ENCODE assay signal across 18 cellular contexts in the genomic region with DNA sequence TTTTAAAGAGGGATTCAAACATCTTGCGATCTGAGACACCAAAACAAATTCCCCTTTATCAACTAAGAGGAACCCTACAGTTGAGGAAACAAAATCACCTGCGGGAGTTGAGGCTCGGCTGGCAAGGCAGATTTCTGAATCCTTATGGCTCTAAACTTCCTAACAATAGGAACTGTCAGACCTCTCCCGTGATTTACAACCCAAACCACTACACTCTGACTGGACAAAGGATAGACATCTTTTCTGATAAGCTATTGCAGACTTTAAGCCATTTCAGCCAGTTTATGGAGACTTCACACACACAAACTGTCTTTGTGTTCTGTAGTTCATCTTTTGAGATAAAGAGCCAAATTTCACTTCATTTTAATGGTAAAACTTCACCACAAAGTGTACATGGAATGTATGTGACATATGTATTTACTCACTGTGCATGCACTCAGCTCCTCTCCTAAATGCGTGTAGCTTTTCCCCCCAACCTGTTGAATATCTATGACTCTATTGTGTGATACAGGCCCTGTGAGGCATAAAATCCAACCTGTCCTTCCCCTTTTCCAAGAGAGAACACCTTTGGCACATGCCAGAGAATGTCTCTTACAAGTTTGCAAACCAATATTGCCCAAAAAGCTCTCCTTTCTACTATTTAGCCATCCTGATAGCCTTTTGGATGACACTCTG. TPM values are rescaled to one million over a fixed set of nuclear protein-coding genes. Genes with fewer than 3 reads are reported as not detected.
DNase-seq lines count a peak whose midpoint lies in the region; TF ChIP-seq lines count a peak whose summit lies in the region.
"Had no signal": no experiment of that assay in that cellular context is flagged by ENCODE, and none has a peak within 500 bp of the region (broad histone marks: within the 10 kb centered on the region; RNA-seq: fewer than 3 reads in every experiment).

No MANE protein-coding gene starts in this region.

- H3K9ac ChIP-seq in smooth muscle cell (ENCODE audit: low read depth): no peak overlapping the region

- no TSS peak for BruUV-seq in Caco-2 (replicated peaks; lab: Mats Ljungman, UMichigan)

- H2AFZ ChIP-seq in smooth muscle cell (ENCODE audit: low read depth): no peak overlapping the region

- H3K9me3 Mint-ChIP-seq in Caco-2 (ENCODE audit: unreplicated experiment): no peaks in the 10 kb centered on the region
- H3K9me3 Mint-ChIP-seq: CD4-positive, alpha-beta T cell had no signal

- WGBS in mesodermal cell (ENCODE audit: insufficient coverage in 2 of 2), 2 experiments: 88 to 94% methylated on average over 4 to 5 of the region's 5 CpGs
- WGBS in smooth muscle cell (ENCODE audit: low lambda C conversion rate): 45% methylated on average over 5 of the region's 5 CpGs

- H3K4me1 Mint-ChIP-seq in Caco-2 (ENCODE audit: low read depth, unreplicated experiment): peaks cover 41% of the 10 kb centered on the region

- peaks cover 64% of the 10 kb centered on the region for H3K4me1 ChIP-seq in Caco-2
- H3K4me1 ChIP-seq in mesodermal cell (ENCODE audit: control insufficient read depth, insufficient read depth, low read length, poor library complexity, severe bottlenecking): peaks cover 19% of the 10 kb centered on the region
- H3K4me1 ChIP-seq in smooth muscle cell (ENCODE audit: low read depth): peaks cover 16% of the 10 kb centered on the region
- no peaks in the 10 kb centered on the region for H3K4me1 ChIP-seq in effector memory CD4-positive, alpha-beta T cell (ENCODE audit: control insufficient read depth, insufficient read depth, low read length, poor library complexity, severe bottlenecking)

- no peaks in the 10 kb centered on the region for H3K36me3 ChIP-seq in Caco-2 (ENCODE audit: control insufficient read depth, insufficient read depth, low read length)
- H3K36me3 ChIP-seq in mesodermal cell (ENCODE audit: control insufficient read depth, insufficient read depth, low read length): no peaks in the 10 kb centered on the region
- H3K36me3 ChIP-seq in smooth muscle cell (ENCODE audit: low read depth): no peaks in the 10 kb centered on the region
- H3K36me3 ChIP-seq in effector memory CD4-positive, alpha-beta T cell (ENCODE audit: control insufficient read depth, insufficient read depth, low read length): no peaks in the 10 kb centered on the region

- H3K4me2 ChIP-seq in smooth muscle cell: no peak overlapping the region
- H3K4me2 ChIP-seq: A549 had no signal

- no peaks in the 10 kb centered on the region for H4K20me1 ChIP-seq in smooth muscle cell (ENCODE audit: low read depth)

- peaks cover 18% of the 10 kb centered on the region for H3F3A ChIP-seq in smooth muscle cell (ENCODE audit: low read depth)

- no peaks in the 10 kb centered on the region for H3K27me3 Mint-ChIP-seq in Caco-2 (ENCODE audit: insufficient read depth, unreplicated experiment)
- H3K27me3 Mint-ChIP-seq: CD4-positive, alpha-beta T cell had no signal

- H3K4me3 ChIP-seq in Caco-2 (ENCODE audit: low read depth, low read length) (no peak overlapping the region), mesodermal cell (ENCODE audit: extremely low read depth, insufficient read depth, low read length, poor library complexity, severe bottlenecking) (no peak overlapping the region), smooth muscle cell (no peak overlapping the region)
- no peak overlapping the region for H3K4me3 ChIP-seq in effector memory CD4-positive, alpha-beta T cell (ENCODE audit: insufficient read depth, low read depth, low read length, poor library complexity, severe bottlenecking)
- H3K4me3 ChIP-seq: A549 had no signal

- intact Hi-C loops in Caco-2 (cut with micrococcal nuclease; ENCODE audit: unreplicated experiment): no loop called here

- POLR2A ChIA-PET in Caco-2 (lab: Charles Lee): interaction anchor here (0.9 kb wide), 1 partner anchor 16 kb away, joined by 4 read pairs; no protein-coding TSS in a partner anchor
- POLR2A ChIA-PET in HEK293T (lab: Yijun Ruan, JAX): no interaction called here

- peaks cover 4% of the 10 kb centered on the region for H3K36me3 Mint-ChIP-seq in Caco-2 (ENCODE audit: insufficient read depth, unreplicated experiment)

- H3K27ac ChIP-seq in mesodermal cell (ENCODE audit: low read depth, low read length, severe bottlenecking): peak overlapping the region; percentile 36
- H3K27ac ChIP-seq in smooth muscle cell (ENCODE audit: low read depth): peak overlapping the region; percentile 64
- H3K27ac ChIP-seq in effector memory CD4-positive, alpha-beta T cell (ENCODE audit: insufficient read depth, low read length, poor library complexity, severe bottlenecking): no peak overlapping the region
- H3K27ac ChIP-seq: 22Rv1 had no signal

- TF ChIP-seq CTCF in Caco-2 (IDR thresholded peaks at IDR 0.05; ENCODE audit: insufficient read depth in 1 of 2, low read depth in 1 of 2, low read length in 1 of 2, severe bottlenecking in 1 of 2, unreplicated experiment in 1 of 2): no peak
- TF ChIP-seq CTCF in smooth muscle cell (IDR thresholded peaks at IDR 0.05; ENCODE audit: borderline replicate concordance, insufficient read depth, poor library complexity, severe bottlenecking): no peak

- no peaks in the 10 kb centered on the region for H3K79me2 ChIP-seq in smooth muscle cell (ENCODE audit: low read depth)

- CTCF ChIA-PET in Caco-2 (lab: Charles Lee): no interaction called here
- CTCF ChIA-PET in HEK293T (lab: Yijun Ruan, JAX): no interaction called here

- no peaks in the 10 kb centered on the region for H3K27me3 ChIP-seq in Caco-2 (replicated peaks; ENCODE audit: control insufficient read depth, insufficient read depth, low read length)
- no peaks in the 10 kb centered on the region for H3K27me3 ChIP-seq in smooth muscle cell (ENCODE audit: low read depth)
- no peaks in the 10 kb centered on the region for H3K27me3 ChIP-seq in effector memory CD4-positive, alpha-beta T cell (replicated peaks; ENCODE audit: control insufficient read depth, insufficient read depth, low read length, poor library complexity, severe bottlenecking)

- H3K9me3 ChIP-seq in Caco-2 (no peaks in the 10 kb centered on the region), mesodermal cell (ENCODE audit: control insufficient read depth, low read length) (no peaks in the 10 kb centered on the region), smooth muscle cell (replicated peaks; ENCODE audit: low read depth) (no peaks in the 10 kb centered on the region)
- H3K9me3 ChIP-seq in effector memory CD4-positive, alpha-beta T cell (ENCODE audit: control insufficient read depth, low read length): no peaks in the 10 kb centered on the region
- H3K9me3 ChIP-seq: A549 had no signal

- DNase-seq in Caco-2: no peak
- DNase-seq in HEK293T (ENCODE audit: extremely low spot score): no peak
- no peak for DNase-seq in smooth muscle cell (lab: John Stamatoyannopoulos, UW; ENCODE audit: unreplicated experiment)
- DNase-seq in effector memory CD4-positive, alpha-beta T cell: no peak
- DNase-seq in NCI-H187 (lab: John Stamatoyannopoulos, UW): no peak
- no peak for DNase-seq in GOT3 (lab: John Stamatoyannopoulos, UW)
- DNase-seq: AML-193; CD4-positive, alpha-beta T cell; DMS153; DMS79; GDM1; HCEC 1CT; IMR-90; Karpas-422; KBM-7 had no signal

- peak overlapping the region; percentile 12 for H3K4me3 Mint-ChIP-seq in Caco-2 (ENCODE audit: unreplicated experiment)
- H3K4me3 Mint-ChIP-seq: CD4-positive, alpha-beta T cell had no signal

- peak overlapping the region; percentile 42 for H3K27ac Mint-ChIP-seq in Caco-2 (ENCODE audit: unreplicated experiment)
- H3K27ac Mint-ChIP-seq: CD4-positive, alpha-beta T cell had no signal

TF ChIP-seq in HEK293T, 16 proteins besides CTCF, POLR2A, EP300 and RAD21:
- TF ChIP-seq ZNF384 (IDR thresholded peaks at IDR 0.05): no peak
- TF ChIP-seq, protein P1, sequence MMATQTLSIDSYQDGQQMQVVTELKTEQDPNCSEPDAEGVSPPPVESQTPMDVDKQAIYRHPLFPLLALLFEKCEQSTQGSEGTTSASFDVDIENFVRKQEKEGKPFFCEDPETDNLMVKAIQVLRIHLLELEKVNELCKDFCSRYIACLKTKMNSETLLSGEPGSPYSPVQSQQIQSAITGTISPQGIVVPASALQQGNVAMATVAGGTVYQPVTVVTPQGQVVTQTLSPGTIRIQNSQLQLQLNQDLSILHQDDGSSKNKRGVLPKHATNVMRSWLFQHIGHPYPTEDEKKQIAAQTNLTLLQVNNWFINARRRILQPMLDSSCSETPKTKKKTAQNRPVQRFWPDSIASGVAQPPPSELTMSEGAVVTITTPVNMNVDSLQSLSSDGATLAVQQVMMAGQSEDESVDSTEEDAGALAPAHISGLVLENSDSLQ (IDR thresholded peaks at IDR 0.05): peak; percentile 76

RNA-seq across cellular contexts. Expression of gene TSPAN13, which starts 15.4 kb away (rescaled TPM):
- total RNA-seq in Caco-2 (2022) (193 and 208 TPM in 2 replicates), smooth muscle cell (128 and 142 TPM in 2 replicates)
- 97.1 TPM for polyA plus RNA-seq in mesodermal cell (2013, experiment 1 of 2)
- 94.8 TPM for polyA plus RNA-seq in mesodermal cell (2013, experiment 2 of 2)
- 103 and 116 TPM in 2 replicates for polyA plus RNA-seq in smooth muscle cell
